8 cellular contexts compared by ENCODE assay signal in the genomic region with DNA sequence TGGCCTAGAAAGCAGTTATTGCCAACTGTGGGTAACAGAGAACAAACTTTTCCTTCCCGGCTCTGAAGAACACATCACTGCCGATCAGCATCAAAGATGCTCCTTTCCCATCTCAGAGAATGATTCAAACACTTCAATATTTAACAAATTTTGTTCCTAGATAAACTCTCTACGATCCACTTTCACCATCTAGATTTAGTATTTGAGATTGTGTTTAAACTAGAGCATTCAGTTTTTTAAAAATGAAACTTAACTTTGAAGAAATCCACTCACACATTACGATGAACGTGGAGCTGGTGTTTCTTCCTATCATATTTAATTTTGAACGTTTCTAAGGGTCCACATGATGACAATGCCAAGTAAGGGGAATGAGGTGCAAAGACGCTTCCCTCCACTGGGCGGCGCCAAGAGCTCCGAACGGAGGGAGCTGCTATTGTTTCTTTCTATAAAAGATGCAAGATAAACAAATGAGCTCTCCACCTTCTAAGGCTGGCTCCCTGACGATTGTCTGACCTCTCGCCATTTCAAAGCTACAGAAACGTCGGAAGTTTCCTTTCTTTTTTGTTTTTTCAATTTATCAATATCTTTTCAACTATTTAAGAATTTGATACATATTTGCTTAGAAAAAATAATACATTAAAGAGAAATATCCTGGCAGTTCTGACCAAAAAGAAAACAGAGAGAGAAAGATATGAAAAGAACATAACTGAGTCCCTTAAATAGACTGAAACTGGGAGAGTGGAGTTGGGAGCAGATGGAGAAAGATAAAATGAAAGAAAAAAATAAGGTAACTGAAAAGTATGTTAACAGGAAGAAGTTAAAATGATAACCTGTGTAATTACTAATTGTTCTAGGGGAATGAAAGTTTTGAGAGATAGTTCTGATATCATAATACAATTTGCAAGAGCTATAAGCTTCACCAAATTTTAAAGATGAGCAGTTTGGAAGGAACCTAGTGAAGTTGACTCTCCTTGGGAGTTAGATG. TPM values are rescaled to one million over a fixed set of nuclear protein-coding genes. Genes with fewer than 3 reads are reported as not detected.
A peak's percentile ranks its signal among the peaks of the same experiment; 100 is the strongest.
DNase-seq lines count a peak whose midpoint lies in the region; ATAC-seq and TF ChIP-seq lines count a peak whose summit lies in the region.

No MANE protein-coding gene starts in this region.

- peaks cover 6 to 16% of the 10 kb centered on the region in 2 donors for H3K36me3 Mint-ChIP-seq in CD14-positive monocyte
- H3K36me3 Mint-ChIP-seq in activated T-cell treated with anti-CD3 and anti-CD28 coated beads, Interleukin-2, amount 50 U/mL, for 24 hours (ENCODE audit: low read depth), result no peaks in the 10 kb centered on the region

- H3K27me3 Mint-ChIP-seq in CD14-positive monocyte (ENCODE audit: low read depth in 3 of 3), result peaks cover 94 to 97% (median 95%) of the 10 kb centered on the region in 3 donors
- peaks cover 94% of the 10 kb centered on the region for H3K27me3 Mint-ChIP-seq in activated T-cell treated with anti-CD3 and anti-CD28 coated beads, Interleukin-2, amount 50 U/mL, for 24 hours

- DNase-seq in CD14-positive monocyte (ENCODE audit: low spot score), result no peak
- DNase-seq in HPDE6-E6E7 (ENCODE audit: extremely low spot score), result peak; percentile 16
- peak; percentile 82 for DNase-seq in NCI-H748 (lab: John Stamatoyannopoulos, UW; ENCODE audit: unreplicated experiment)
- DNase-seq in activated T-cell treated with anti-CD3 and anti-CD28 coated beads, Interleukin-2, amount 50 U/mL, for 24 hours, result peak; percentile 56
- DNase-seq in glomerular endothelial cell (ENCODE audit: extremely low read depth, low read depth, low spot score), result peak; percentile 25
- DNase-seq in stimulated activated CD4-positive, alpha-beta T cell treated with anti-CD3 and anti-CD28 coated beads, Interleukin-12 subunit alpha, Interleukin-12 subunit beta, amount 100 ng/mL, for 48 hours (ENCODE audit: low read depth in 2 of 3, low spot score in 1 of 3), result peak; percentile 36 to 51 (median 44)

- H3K27ac Mint-ChIP-seq in CD14-positive monocyte, result no peak overlapping the region
- no peak overlapping the region for H3K27ac Mint-ChIP-seq in activated T-cell treated with anti-CD3 and anti-CD28 coated beads, Interleukin-2, amount 50 U/mL, for 24 hours

- TF ChIP-seq CTCF in CD14-positive monocyte (IDR thresholded peaks at IDR 0.05), result peak; percentile 93

- intact Hi-C loops in CD14-positive monocyte (cut with micrococcal nuclease), result no loop called here

- peaks cover 53% of the 10 kb centered on the region for H3K4me1 Mint-ChIP-seq in CD14-positive monocyte
- H3K4me1 Mint-ChIP-seq in activated T-cell treated with anti-CD3 and anti-CD28 coated beads, Interleukin-2, amount 50 U/mL, for 24 hours (ENCODE audit: low read depth), result peaks cover 52% of the 10 kb centered on the region

- peaks cover 4 to 70% (median 48%) of the 10 kb centered on the region in 7 donors for H3K9me3 Mint-ChIP-seq in CD14-positive monocyte
- peaks cover 8% of the 10 kb centered on the region for H3K9me3 Mint-ChIP-seq in activated T-cell treated with anti-CD3 and anti-CD28 coated beads, Interleukin-2, amount 50 U/mL, for 24 hours

- peak; percentile 70 for ATAC-seq in GM18511 (IDR thresholded peaks at IDR 0.05; ENCODE audit: unreplicated experiment)
- ATAC-seq in GM19463 (IDR thresholded peaks at IDR 0.05; ENCODE audit: unreplicated experiment), result no peak

- peak overlapping the region in 1 of 2 donors; percentile 72 for H3K4me3 Mint-ChIP-seq in CD14-positive monocyte
- H3K4me3 Mint-ChIP-seq in activated T-cell treated with anti-CD3 and anti-CD28 coated beads, Interleukin-2, amount 50 U/mL, for 24 hours, result no peak overlapping the region

RNA-seq across cellular contexts. Expression of gene BARHL2, which starts 4.4 kb away (rescaled TPM):
- not detected for polyA plus RNA-seq in CD14-positive monocyte
- total RNA-seq in glomerular endothelial cell, result not detected in 2 replicates
